In genomic region chr2:3519255-3520190, GRCh38 we compare ENCODE assay signal across 1 cellular context.
TF ChIP-seq lines count a peak whose summit lies in the region.

TSS of gene ADI1 (minus strand) at chr2:3519531. CDS start at chr2:3519487, 44 bp downstream.

TF ChIP-seq in HepG2, 621 proteins besides CTCF, POLR2A, EP300 and RAD21 (continued from another document and continues in another):
- TF ChIP-seq ZBTB46 (CRISPR knock-in tag; IDR thresholded peaks at IDR 0.05; ENCODE audit: borderline replicate concordance), result peak; percentile 93; the same call in 1 of the 2 replicates
- TF ChIP-seq ZNF747 (CRISPR knock-in tag; IDR thresholded peaks at IDR 0.05; ENCODE audit: borderline replicate concordance), result peak; percentile 99
- TF ChIP-seq IKZF4 (CRISPR knock-in tag; IDR thresholded peaks at IDR 0.05; ENCODE audit: borderline replicate concordance, low read depth, not compliant biosample characterization), result peak; percentile 82
- peak; percentile 97 for TF ChIP-seq REPIN1 (CRISPR knock-in tag; IDR thresholded peaks at IDR 0.05; ENCODE audit: borderline replicate concordance, low read depth)
- no peak for TF ChIP-seq ZNF597 (CRISPR knock-in tag; IDR thresholded peaks at IDR 0.05)
- no peak for TF ChIP-seq MATR3 (CRISPR knock-in tag; IDR thresholded peaks at IDR 0.05)
- TF ChIP-seq, protein P1, sequence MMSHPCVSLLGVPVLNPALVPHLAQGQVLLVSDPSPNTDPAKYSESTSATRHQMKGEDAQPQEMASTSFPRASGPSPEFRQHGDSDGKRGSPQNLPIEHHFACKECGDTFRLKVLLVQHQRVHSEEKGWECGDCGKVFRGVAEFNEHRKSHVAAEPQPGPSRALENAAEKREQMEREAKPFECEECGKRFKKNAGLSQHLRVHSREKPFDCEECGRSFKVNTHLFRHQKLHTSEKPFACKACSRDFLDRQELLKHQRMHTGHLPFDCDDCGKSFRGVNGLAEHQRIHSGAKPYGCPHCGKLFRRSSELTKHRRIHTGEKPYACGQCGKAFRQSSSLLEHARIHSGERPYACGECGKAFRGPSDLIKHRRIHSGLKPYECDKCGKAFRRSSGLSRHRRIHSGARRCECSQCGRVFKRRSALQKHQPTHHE (CRISPR knock-in tag; IDR thresholded peaks at IDR 0.05; ENCODE audit: borderline replicate concordance), result peak; percentile 63; the same call in 1 of the 2 replicates
- TF ChIP-seq, protein P2, sequence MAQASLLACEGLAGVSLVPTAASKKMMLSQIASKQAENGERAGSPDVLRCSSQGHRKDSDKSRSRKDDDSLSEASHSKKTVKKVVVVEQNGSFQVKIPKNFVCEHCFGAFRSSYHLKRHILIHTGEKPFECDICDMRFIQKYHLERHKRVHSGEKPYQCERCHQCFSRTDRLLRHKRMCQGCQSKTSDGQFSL (CRISPR knock-in tag; IDR thresholded peaks at IDR 0.05), result no peak; the same call in 1 of the 2 replicates
- peak; percentile 28; the same call in 1 of the 2 replicates for TF ChIP-seq ZMYM3 (CRISPR knock-in tag; IDR thresholded peaks at IDR 0.05)
- TF ChIP-seq NCOA5 (CRISPR knock-in tag; IDR thresholded peaks at IDR 0.05), result no peak
- peak; percentile 97 for TF ChIP-seq NFAT5 (CRISPR knock-in tag; IDR thresholded peaks at IDR 0.05)
- peak; percentile 94; the same call in 1 of the 2 replicates for TF ChIP-seq ETV6 (CRISPR knock-in tag; conservative IDR thresholded peaks at IDR 0.05)
- no peak; the same call in 1 of the 2 replicates for TF ChIP-seq RFX3 (CRISPR knock-in tag; IDR thresholded peaks at IDR 0.05)
- TF ChIP-seq ZNF780A (CRISPR knock-in tag; IDR thresholded peaks at IDR 0.05), result no peak
- 0 out of 2 replicates have a peak, but pooled peaks have one; percentile 57 for TF ChIP-seq STAT5B (CRISPR knock-in tag; IDR thresholded peaks at IDR 0.05)
- peak; percentile 82; the same call in 1 of the 2 replicates for TF ChIP-seq NFKB2 (CRISPR knock-in tag; IDR thresholded peaks at IDR 0.05; ENCODE audit: borderline replicate concordance)
- peak; percentile 60; the same call in 1 of the 2 replicates for TF ChIP-seq ZKSCAN5 (CRISPR knock-in tag; IDR thresholded peaks at IDR 0.05)
- 0 out of 2 replicates have a peak, but pooled peaks have one; percentile 47 for TF ChIP-seq FOXO1 (CRISPR knock-in tag; IDR thresholded peaks at IDR 0.05)
- TF ChIP-seq ZNF12 (CRISPR knock-in tag; IDR thresholded peaks at IDR 0.05), result no peak
- no peak for TF ChIP-seq TCF12 (IDR thresholded peaks at IDR 0.05)
- peak; percentile 95 for TF ChIP-seq TCF12 (CRISPR knock-in tag; IDR thresholded peaks at IDR 0.05)
- TF ChIP-seq GTF2F1 (IDR thresholded peaks at IDR 0.05; ENCODE audit: low read length), result no peak
- TF ChIP-seq ZMYM2 (CRISPR knock-in tag; IDR thresholded peaks at IDR 0.05), result peak; percentile 93
- TF ChIP-seq HOXA9 (CRISPR knock-in tag; IDR thresholded peaks at IDR 0.05; ENCODE audit: borderline replicate concordance), result no peak
- no peak for TF ChIP-seq CBX1 (IDR thresholded peaks at IDR 0.05; ENCODE audit: low read depth)
- TF ChIP-seq ZHX2 (IDR thresholded peaks at IDR 0.05; ENCODE audit: low read depth), result no peak
- TF ChIP-seq ZHX2 (CRISPR knock-in tag; IDR thresholded peaks at IDR 0.05; ENCODE audit: borderline replicate concordance), result peak; percentile 73; the same call in 1 of the 2 replicates
- TF ChIP-seq SAFB2 (CRISPR knock-in tag; IDR thresholded peaks at IDR 0.05; ENCODE audit: borderline replicate concordance, low read depth), result peak; percentile 78; the same call in 1 of the 2 replicates
- TF ChIP-seq KLF9 (CRISPR knock-in tag; IDR thresholded peaks at IDR 0.05; ENCODE audit: low read depth), result peak; percentile 88; the same call in 1 of the 2 replicates
- no peak for TF ChIP-seq TAF15 (IDR thresholded peaks at IDR 0.05; ENCODE audit: low read depth, low read length, poor library complexity, severe bottlenecking)
- TF ChIP-seq MXD4 (CRISPR knock-in tag; IDR thresholded peaks at IDR 0.05), result peak; percentile 91
- TF ChIP-seq ELF4 (CRISPR knock-in tag; IDR thresholded peaks at IDR 0.05; ENCODE audit: borderline replicate concordance), result peak; percentile 87; the same call in 1 of the 2 replicates
- peak; percentile 74; the same call in 1 of the 2 replicates for TF ChIP-seq NFKBIZ (CRISPR knock-in tag; IDR thresholded peaks at IDR 0.05)
- TF ChIP-seq, protein P3, sequence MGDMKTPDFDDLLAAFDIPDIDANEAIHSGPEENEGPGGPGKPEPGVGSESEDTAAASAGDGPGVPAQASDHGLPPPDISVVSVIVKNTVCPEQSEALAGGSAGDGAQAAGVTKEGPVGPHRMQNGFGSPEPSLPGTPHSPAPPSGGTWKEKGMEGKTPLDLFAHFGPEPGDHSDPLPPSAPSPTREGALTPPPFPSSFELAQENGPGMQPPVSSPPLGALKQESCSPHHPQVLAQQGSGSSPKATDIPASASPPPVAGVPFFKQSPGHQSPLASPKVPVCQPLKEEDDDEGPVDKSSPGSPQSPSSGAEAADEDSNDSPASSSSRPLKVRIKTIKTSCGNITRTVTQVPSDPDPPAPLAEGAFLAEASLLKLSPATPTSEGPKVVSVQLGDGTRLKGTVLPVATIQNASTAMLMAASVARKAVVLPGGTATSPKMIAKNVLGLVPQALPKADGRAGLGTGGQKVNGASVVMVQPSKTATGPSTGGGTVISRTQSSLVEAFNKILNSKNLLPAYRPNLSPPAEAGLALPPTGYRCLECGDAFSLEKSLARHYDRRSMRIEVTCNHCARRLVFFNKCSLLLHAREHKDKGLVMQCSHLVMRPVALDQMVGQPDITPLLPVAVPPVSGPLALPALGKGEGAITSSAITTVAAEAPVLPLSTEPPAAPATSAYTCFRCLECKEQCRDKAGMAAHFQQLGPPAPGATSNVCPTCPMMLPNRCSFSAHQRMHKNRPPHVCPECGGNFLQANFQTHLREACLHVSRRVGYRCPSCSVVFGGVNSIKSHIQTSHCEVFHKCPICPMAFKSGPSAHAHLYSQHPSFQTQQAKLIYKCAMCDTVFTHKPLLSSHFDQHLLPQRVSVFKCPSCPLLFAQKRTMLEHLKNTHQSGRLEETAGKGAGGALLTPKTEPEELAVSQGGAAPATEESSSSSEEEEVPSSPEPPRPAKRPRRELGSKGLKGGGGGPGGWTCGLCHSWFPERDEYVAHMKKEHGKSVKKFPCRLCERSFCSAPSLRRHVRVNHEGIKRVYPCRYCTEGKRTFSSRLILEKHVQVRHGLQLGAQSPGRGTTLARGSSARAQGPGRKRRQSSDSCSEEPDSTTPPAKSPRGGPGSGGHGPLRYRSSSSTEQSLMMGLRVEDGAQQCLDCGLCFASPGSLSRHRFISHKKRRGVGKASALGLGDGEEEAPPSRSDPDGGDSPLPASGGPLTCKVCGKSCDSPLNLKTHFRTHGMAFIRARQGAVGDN (CRISPR knock-in tag; IDR thresholded peaks at IDR 0.05), result peak; percentile 99
- peak; percentile 92 for TF ChIP-seq NR0B2 (CRISPR knock-in tag; IDR thresholded peaks at IDR 0.05)
- TF ChIP-seq NBN (conservative IDR thresholded peaks at IDR 0.05), result no peak
- peak; percentile 98 for TF ChIP-seq ZNF547 (CRISPR knock-in tag; IDR thresholded peaks at IDR 0.05)
- TF ChIP-seq ZNF619 (CRISPR knock-in tag; IDR thresholded peaks at IDR 0.05), result peak; percentile 87
- TF ChIP-seq ZNF850 (CRISPR knock-in tag; conservative IDR thresholded peaks at IDR 0.05), result peak; percentile 90
- 0 out of 2 replicates have a peak, but pooled peaks have one; percentile 55 for TF ChIP-seq RCOR2 (CRISPR knock-in tag; IDR thresholded peaks at IDR 0.05)
- peak; percentile 78; the same call in 1 of the 2 replicates for TF ChIP-seq SP4 (CRISPR knock-in tag; IDR thresholded peaks at IDR 0.05)
- TF ChIP-seq ZNF44 (CRISPR knock-in tag; IDR thresholded peaks at IDR 0.05), result peak; percentile 68; the same call in 1 of the 2 replicates
- TF ChIP-seq ETV5 (CRISPR knock-in tag; IDR thresholded peaks at IDR 0.05; ENCODE audit: borderline replicate concordance), result peak; percentile 54; the same call in 1 of the 2 replicates
- TF ChIP-seq NFE2L1 (CRISPR knock-in tag; IDR thresholded peaks at IDR 0.05; ENCODE audit: borderline replicate concordance), result peak; percentile 93
